In the genomic region with DNA sequence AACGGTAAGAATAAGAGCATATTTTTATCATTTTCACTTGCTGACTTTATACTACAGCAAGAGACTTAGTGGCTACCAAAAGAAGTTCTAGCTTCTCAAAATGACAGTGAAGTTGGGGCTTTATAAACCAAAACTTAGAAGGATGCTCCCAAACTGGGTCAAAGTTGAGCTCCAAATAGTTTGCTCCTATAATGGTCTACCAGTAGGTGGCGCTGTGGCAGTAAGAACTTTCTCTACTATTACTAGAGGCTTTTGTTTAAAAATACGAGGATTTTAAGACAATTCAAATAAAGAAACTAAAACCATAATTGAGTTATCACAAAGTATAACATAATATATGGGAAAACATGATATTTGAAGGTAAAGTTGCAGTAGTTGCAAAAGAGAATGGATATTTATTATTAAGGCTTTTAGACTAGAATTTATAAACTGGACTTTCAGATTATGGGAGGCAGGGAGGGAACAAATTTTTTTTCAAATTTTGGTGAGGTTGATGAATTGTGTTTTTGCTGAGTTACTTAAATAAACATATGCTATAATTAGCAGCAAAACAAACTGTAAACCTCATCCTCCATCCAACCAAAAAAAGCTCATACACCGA, we compare ENCODE assay signal across 9 cellular contexts.
DNase-seq lines count a peak whose midpoint lies in the region; ATAC-seq and TF ChIP-seq lines count a peak whose summit lies in the region.
"Had no signal": no experiment of that assay in that cellular context is flagged by ENCODE, and none has a peak within 500 bp of the region (broad histone marks: within the 10 kb centered on the region; RNA-seq: fewer than 3 reads in every experiment).

No MANE protein-coding gene starts in this region.

- no peaks in the 10 kb centered on the region for H3K79me2 ChIP-seq in DND-41 (ENCODE audit: insufficient read depth, low read length)

- H3K27ac Mint-ChIP-seq in T-helper 17 cell: no peak overlapping the region
- H3K27ac Mint-ChIP-seq: activated naive CD4-positive, alpha-beta T cell treated with anti-CD3 and anti-CD28 coated beads, Interleukin-2, amount 50 U/mL, for 24 hours had no signal

- H3K4me3 ChIP-seq in DND-41 (ENCODE audit: low read depth in 1 of 2, low read length in 2 of 2) (no peak overlapping the region), right cardiac atrium (ENCODE audit: low read length) (no peak overlapping the region), spleen (no peak overlapping the region)

- no peaks in the 10 kb centered on the region for H3K9me3 ChIP-seq in DND-41 (ENCODE audit: insufficient read depth, low read length, severe bottlenecking)
- no peaks in the 10 kb centered on the region for H3K9me3 ChIP-seq in T-helper 17 cell (ENCODE audit: control insufficient read depth, low read length, poor library complexity, severe bottlenecking)
- no peaks in the 10 kb centered on the region for H3K9me3 ChIP-seq in right cardiac atrium (ENCODE audit: control insufficient read depth, low read length)
- H3K9me3 ChIP-seq in spleen: no peaks in the 10 kb centered on the region

- WGBS in right cardiac atrium: 47% methylated on average over 4 of the region's 4 CpGs
- 48 to 55% (median 50%) methylated on average over 4 of the region's 4 CpGs for WGBS in spleen, 5 donors

- H3K36me3 ChIP-seq in DND-41 (ENCODE audit: insufficient read depth, low read length) (peaks cover 26% of the 10 kb centered on the region), spleen (peaks cover 0 to 30% (median 0%) of the 10 kb centered on the region in 6 donors)

- intact Hi-C loops in right cardiac atrium (cut with DNase I): loop anchor here in 3 of 4 donors (2.0 to 10.0 kb wide), 3 partner anchors 71 to 192 kb away; no protein-coding TSS in a partner anchor
- intact Hi-C loops in spleen (cut with DNase I; ENCODE audit: low total_unique reads): loop anchor here (2.0 kb wide), 1 partner anchor 76 kb away; no protein-coding TSS in a partner anchor

- no peak for TF ChIP-seq POLR2A in spleen (IDR thresholded peaks at IDR 0.05)

- no peaks in the 10 kb centered on the region for H3K4me1 Mint-ChIP-seq in T-helper 17 cell
- H3K4me1 Mint-ChIP-seq: activated naive CD4-positive, alpha-beta T cell treated with anti-CD3 and anti-CD28 coated beads, Interleukin-2, amount 50 U/mL, for 24 hours had no signal

- no peak overlapping the region for H2AFZ ChIP-seq in DND-41 (ENCODE audit: low read depth, low read length)

- peaks cover 2% of the 10 kb centered on the region for H3K36me3 Mint-ChIP-seq in T-helper 17 cell (ENCODE audit: low read depth)

- no peaks in the 10 kb centered on the region for H4K20me1 ChIP-seq in DND-41 (ENCODE audit: insufficient read depth, low read length)

- H3K4me1 ChIP-seq in DND-41 (ENCODE audit: insufficient read depth, low read length) (no peaks in the 10 kb centered on the region), right cardiac atrium (ENCODE audit: control insufficient read depth, insufficient read depth, low read length) (peaks cover 3% of the 10 kb centered on the region), spleen (peaks cover 0 to 23% (median 9%) of the 10 kb centered on the region in 6 donors)

- ATAC-seq in DND-41 (ENCODE audit: insufficient read depth, low read depth): peak; percentile 52; the same call in 1 of the 3 replicates
- ATAC-seq in T-helper 17 cell: peak; percentile 67
- ATAC-seq in right cardiac atrium: peak; percentile 59 to 68
- no peak for ATAC-seq in GM18502 (IDR thresholded peaks at IDR 0.05; ENCODE audit: poor library complexity, unreplicated experiment)
- no peak for ATAC-seq in HG02610 (IDR thresholded peaks at IDR 0.05; ENCODE audit: unreplicated experiment)

- H3K27ac ChIP-seq in DND-41 (ENCODE audit: low read length) (no peak overlapping the region), right cardiac atrium (ENCODE audit: low read length) (no peak overlapping the region), spleen (no peak overlapping the region)

- no peak overlapping the region for H3K4me2 ChIP-seq in DND-41 (ENCODE audit: insufficient read depth, low read length)

- H3K4me3 Mint-ChIP-seq in T-helper 17 cell: no peak overlapping the region
- H3K4me3 Mint-ChIP-seq: activated naive CD4-positive, alpha-beta T cell treated with anti-CD3 and anti-CD28 coated beads, Interleukin-2, amount 50 U/mL, for 24 hours had no signal

- DNase-seq in DND-41 (peak; percentile 62), LoVo (ENCODE audit: low spot score) (peak; percentile 52), T-helper 17 cell (peak; percentile 31 to 62 (median 52)), anterior cingulate cortex (lab: John Stamatoyannopoulos, UW) (peak in 32 of 58 donors; percentile 7 to 80 (median 45)), right cardiac atrium (peak in 2 of 3 donors; percentile 37 to 63), spleen (no peak)

- no peak overlapping the region for H3K9ac ChIP-seq in DND-41 (ENCODE audit: low read depth, low read length)

- TF ChIP-seq CTCF in DND-41 (IDR thresholded peaks at IDR 0.05; ENCODE audit: borderline replicate concordance, extremely low read depth, low read length, poor library complexity, severe bottlenecking) (peak; percentile 90), spleen (IDR thresholded peaks at IDR 0.05 in 8 of 11, conservative IDR thresholded peaks at IDR 0.05 in 3 of 11) (peak; percentile 61 to 92 (median 84))

- no peaks in the 10 kb centered on the region for H3K27me3 ChIP-seq in DND-41 (ENCODE audit: insufficient read depth, low read length, poor library complexity)
- no peaks in the 10 kb centered on the region for H3K27me3 ChIP-seq in right cardiac atrium (ENCODE audit: control insufficient read depth, insufficient read depth)
- no peaks in the 10 kb centered on the region for H3K27me3 ChIP-seq in spleen (replicated peaks in 1 of 7)

- no peaks in the 10 kb centered on the region for H3K27me3 Mint-ChIP-seq in T-helper 17 cell
- H3K27me3 Mint-ChIP-seq: activated naive CD4-positive, alpha-beta T cell treated with anti-CD3 and anti-CD28 coated beads, Interleukin-2, amount 50 U/mL, for 24 hours had no signal

Comparison
In these comparisons a context has a peak if more than half of its experiments do, and no peak if none do; other contexts are left out.
1. ATAC-seq: peak in DND-41 (single experiment), T-helper 17 cell (single experiment) and right cardiac atrium (2 of 2); none in GM18502 (single experiment) and HG02610 (single experiment).